ENCODE assay signal across 8 cellular contexts in genomic region chr2:98444436-98445166, GRCh38. TPM values are rescaled to one million over a fixed set of nuclear protein-coding genes. Genes with fewer than 3 reads are reported as not detected.
DNase-seq lines count a peak whose midpoint lies in the region; ATAC-seq and TF ChIP-seq lines count a peak whose summit lies in the region.

Gene INPP4A, plus strand, starts transcription at chr2:98444858. Its CDS starts 75,191 bp downstream, at chr2:98520049.

- H3K27ac ChIP-seq in lower lobe of right lung = peak within 1 kb of the TSS; percentile 82

- POLR2A ChIA-PET in activated CD4-positive, alpha-beta memory T cell treated with anti-CD3 and anti-CD28 coated beads for 36 hours (lab: Charles Lee) = interaction anchor here (1.5 to 3.3 kb wide), 4 partner anchors 9 to 35 kb away, joined by 5 to 22 read pairs (median 14); no protein-coding TSS in a partner anchor

- ATAC-seq in GM19043 (IDR thresholded peaks at IDR 0.05; ENCODE audit: low read depth, unreplicated experiment) (peak; percentile 68), HG03354 (IDR thresholded peaks at IDR 0.05; ENCODE audit: poor library complexity, severe bottlenecking, unreplicated experiment) (peak; percentile 86), lower lobe of right lung (peak; percentile 93 to 94)

- H3K4me1 ChIP-seq in BE2C = no peaks in the 10 kb centered on the region
- peaks cover 24% of the 10 kb centered on the region for H3K4me1 ChIP-seq in lower lobe of right lung

- no peaks in the 10 kb centered on the region for H3K27me3 Mint-ChIP-seq in activated CD4-positive, alpha-beta memory T cell treated with anti-CD3 and anti-CD28 coated beads for 36 hours

- H3K27me3 ChIP-seq in BE2C = no peaks in the 10 kb centered on the region
- H3K27me3 ChIP-seq in lower lobe of right lung (ENCODE audit: low read depth) = no peaks in the 10 kb centered on the region

- DNase-seq in BE2C (peak; percentile 77), NCI-H748 (lab: John Stamatoyannopoulos, UW; ENCODE audit: unreplicated experiment) (peak; percentile 71), ecto neural progenitor cell (ENCODE audit: low spot score) (peak; percentile 94), lower lobe of right lung (peak; percentile 85)
- peak; percentile 84 for DNase-seq in activated CD4-positive, alpha-beta memory T cell treated with anti-CD3 and anti-CD28 coated beads for 36 hours
- peak; percentile 64 to 79 (median 67) for DNase-seq in stimulated activated CD4-positive, alpha-beta T cell treated with anti-CD3 and anti-CD28 coated beads, TNF-alpha, amount 100 ng/mL, for 4 hours (ENCODE audit: low read depth in 3 of 3)

- H3K9me3 ChIP-seq in BE2C (no peaks in the 10 kb centered on the region), lower lobe of right lung (no peaks in the 10 kb centered on the region)

- H3K4me1 Mint-ChIP-seq in activated CD4-positive, alpha-beta memory T cell treated with anti-CD3 and anti-CD28 coated beads for 36 hours (ENCODE audit: low read depth) = peaks cover 43% of the 10 kb centered on the region

- intact Hi-C loops in activated CD4-positive, alpha-beta memory T cell treated with anti-CD3 and anti-CD28 coated beads for 36 hours (cut with micrococcal nuclease) = no loop called here
- intact Hi-C loops in lower lobe of right lung (cut with DNase I) = no loop called here

- H3K4me3 ChIP-seq in BE2C (ENCODE audit: low read depth, low read length) (peak within 1 kb of the TSS; percentile 69), lower lobe of right lung (peak within 1 kb of the TSS; percentile 77)

- TF ChIP-seq CTCF in BE2C (IDR thresholded peaks at IDR 0.05; ENCODE audit: low read depth, low read length) (no peak), lower lobe of right lung (IDR thresholded peaks at IDR 0.05) (no peak)

- CTCF ChIA-PET in activated CD4-positive, alpha-beta memory T cell treated with anti-CD3 and anti-CD28 coated beads for 36 hours (lab: Charles Lee) = interaction anchor here (3.9 kb wide), 1 partner anchor 20 kb away, joined by 20 read pairs; no protein-coding TSS in a partner anchor

- H3K36me3 ChIP-seq in BE2C = no peaks in the 10 kb centered on the region
- H3K36me3 ChIP-seq in lower lobe of right lung = no peaks in the 10 kb centered on the region

- H3K4me3 Mint-ChIP-seq in activated CD4-positive, alpha-beta memory T cell treated with anti-CD3 and anti-CD28 coated beads for 36 hours = peak within 1 kb of the TSS; percentile 89

- peaks cover 7% of the 10 kb centered on the region for H3K36me3 Mint-ChIP-seq in activated CD4-positive, alpha-beta memory T cell treated with anti-CD3 and anti-CD28 coated beads for 36 hours

- peaks cover 7% of the 10 kb centered on the region for H3K9me3 Mint-ChIP-seq in activated CD4-positive, alpha-beta memory T cell treated with anti-CD3 and anti-CD28 coated beads for 36 hours

- peak within 1 kb of the TSS; percentile 86 for H3K27ac Mint-ChIP-seq in activated CD4-positive, alpha-beta memory T cell treated with anti-CD3 and anti-CD28 coated beads for 36 hours

RNA-seq across cellular contexts. Expression of gene INPP4A, which starts in this region (rescaled TPM):
- 10.4 TPM for polyA plus RNA-seq in BE2C (2012; ENCODE audit: insufficient read depth, insufficient read length, low read depth)
- total RNA-seq in activated CD4-positive, alpha-beta memory T cell treated with anti-CD3 and anti-CD28 coated beads for 36 hours = 10 to 100 TPM; 40.7 to 42.0 TPM
- total RNA-seq in lower lobe of right lung = 35.6 TPM

Comparison
In these comparisons a context has a peak if more than half of its experiments do, and no peak if none do; other contexts are left out.
1. Peak in every context shown above with its lines: DNase-seq, ATAC-seq, H3K4me3 ChIP-seq and H3K27ac ChIP-seq.